Comparison of ENCODE assay signal across 22 cellular contexts in genomic region chr12:65889144-65889880, GRCh38.
A peak's percentile ranks its signal among the peaks of the same experiment; 100 is the strongest.
DNase-seq lines count a peak whose midpoint lies in the region; ATAC-seq, FAIRE-seq and TF ChIP-seq lines count a peak whose summit lies in the region.
"Had no signal": no experiment of that assay in that cellular context is flagged by ENCODE, and none has a peak within 500 bp of the region (broad histone marks: within the 10 kb centered on the region; RNA-seq: fewer than 3 reads in every experiment).

No MANE protein-coding gene starts in this region.

- peak; percentile 9 for FAIRE-seq in urothelium cell line (lab: Jason Lieb, UNC)
- FAIRE-seq: GM12892, RCC 7860 had no signal

- ATAC-seq in Right ventricle myocardium superior (ENCODE audit: poor library complexity): no peak
- ATAC-seq in HG03520 (IDR thresholded peaks at IDR 0.05; ENCODE audit: unreplicated experiment): no peak

- DNase-seq in cardiac muscle cell (ENCODE audit: low read depth in 1 of 2, low spot score in 1 of 2) (no peak), Right ventricle myocardium superior (no peak), epithelial cell of esophagus (ENCODE audit: low read depth) (peak; percentile 67), urothelium cell line (ENCODE audit: low spot score) (no peak), kidney tubule cell (ENCODE audit: low spot score) (no peak), DMS153 treated with DMSO at 0.1 percent for 48 hours (lab: John Stamatoyannopoulos, UW; ENCODE audit: unreplicated experiment) (no peak)
- DNase-seq: CD8-positive, alpha-beta memory T cell; DND-41; GDM1; GM23248; MG63; NCI-H1092 treated with DMSO at 0.1 percent for 48 hours; NCI-H1694; NCI-H2107; NCI-H2227 treated with DMSO at 0.1 percent for 48 hours; NCI-H524; SIG-M5 had no signal

- intact Hi-C loops in Right ventricle myocardium superior (cut with DNase I): no loop called here

- peaks cover 43% of the 10 kb centered on the region for H3K4me1 Mint-ChIP-seq in nephron
- H3K4me1 Mint-ChIP-seq: CD8-positive, alpha-beta memory T cell had no signal

- H3K27me3 ChIP-seq in cardiac muscle cell: no peaks in the 10 kb centered on the region
- H3K27me3 ChIP-seq: BLaER1, MG63 had no signal

- H3K4me3 Mint-ChIP-seq in nephron: no peak overlapping the region
- H3K4me3 Mint-ChIP-seq: CD8-positive, alpha-beta memory T cell had no signal

- H3K27ac ChIP-seq in cardiac muscle cell: peak overlapping the region; percentile 8
- H3K27ac ChIP-seq: BLaER1, GM23248 had no signal

- no peak for TF ChIP-seq CTCF in cardiac muscle cell (IDR thresholded peaks at IDR 0.05; ENCODE audit: low read depth, low read length)
- TF ChIP-seq CTCF in epithelial cell of esophagus (IDR thresholded peaks at IDR 0.05; ENCODE audit: insufficient read depth, low read depth, low read length, missing control alignments): no peak
- TF ChIP-seq CTCF in nephron (IDR thresholded peaks at IDR 0.05; ENCODE audit: unreplicated experiment in 3 of 3): no peak

- H3K4me1 ChIP-seq in cardiac muscle cell (ENCODE audit: low read depth): peaks cover 20% of the 10 kb centered on the region

- H3K36me3 ChIP-seq in cardiac muscle cell: no peaks in the 10 kb centered on the region
- H3K36me3 ChIP-seq: BLaER1, MG63 had no signal

- no peaks in the 10 kb centered on the region for H3K9me3 ChIP-seq in cardiac muscle cell (ENCODE audit: low read depth)
- H3K9me3 ChIP-seq: BLaER1, MG63 had no signal

- H3K36me3 Mint-ChIP-seq in nephron (ENCODE audit: low read depth): peaks cover 37% of the 10 kb centered on the region
- H3K36me3 Mint-ChIP-seq: CD8-positive, alpha-beta memory T cell had no signal

- H3K9me3 Mint-ChIP-seq in nephron: no peaks in the 10 kb centered on the region

- no peaks in the 10 kb centered on the region for H3K27me3 Mint-ChIP-seq in nephron (ENCODE audit: low read depth)

- H3K4me3 ChIP-seq in cardiac muscle cell (no peak overlapping the region), epithelial cell of esophagus (ENCODE audit: low read length) (no peak overlapping the region)
- H3K4me3 ChIP-seq: BLaER1, GM23248, MG63 had no signal

- H3K27ac Mint-ChIP-seq in nephron: peak overlapping the region in 2 of 3 experiments; percentile 26 to 47
- H3K27ac Mint-ChIP-seq: CD8-positive, alpha-beta memory T cell had no signal
